Comparison of ENCODE assay signal across 23 cellular contexts in the genomic region with DNA sequence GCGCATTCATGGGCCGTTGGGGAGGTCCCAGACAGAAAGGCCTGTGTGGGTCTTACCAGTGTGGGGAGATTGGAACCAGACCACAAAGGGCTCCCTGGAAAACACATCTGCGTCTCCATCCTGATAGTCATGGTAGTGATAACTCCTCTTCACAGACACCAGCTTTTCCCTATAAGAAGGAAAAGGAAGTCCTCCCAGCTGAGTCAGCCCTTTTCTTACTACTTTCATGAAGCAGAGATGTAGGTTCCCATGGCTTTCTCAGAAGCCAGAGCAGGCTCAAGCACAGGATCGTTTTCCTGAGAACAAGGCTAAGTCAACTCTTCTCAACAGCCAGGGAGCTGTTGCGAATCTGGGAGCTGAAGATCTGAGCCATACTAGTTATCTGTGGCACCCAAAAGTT. TPM values are rescaled to one million over a fixed set of nuclear protein-coding genes. Genes with fewer than 3 reads are reported as not detected.
DNase-seq lines count a peak whose midpoint lies in the region; ATAC-seq and TF ChIP-seq lines count a peak whose summit lies in the region.
"Had no signal": no experiment of that assay in that cellular context is flagged by ENCODE, and none has a peak within 500 bp of the region (broad histone marks: within the 10 kb centered on the region; RNA-seq: fewer than 3 reads in every experiment).

No MANE protein-coding gene starts in this region.

- dilution Hi-C loops in IMR-90 (cut with HindIII; ENCODE audit: low sequenced_read_pairs, unreplicated experiment) = no loop called here

- no peaks in the 10 kb centered on the region for H3K9me1 ChIP-seq in IMR-90 (ENCODE audit: insufficient read depth, low read length)

- no peaks in the 10 kb centered on the region for H3F3A ChIP-seq in MM.1S (ENCODE audit: insufficient read depth, low read length)

- H3K27me3 ChIP-seq in IMR-90 (ENCODE audit: control insufficient read depth, insufficient read depth, low read length) (peaks cover 26% of the 10 kb centered on the region), endodermal cell (ENCODE audit: control insufficient read depth, insufficient read depth, low read length, poor library complexity, severe bottlenecking) (no peaks in the 10 kb centered on the region), MM.1S (replicated peaks; ENCODE audit: insufficient read depth, low read length) (no peaks in the 10 kb centered on the region)
- H3K27me3 ChIP-seq: SJSA1 had no signal

- no peak overlapping the region for H2BK15ac ChIP-seq in IMR-90 (ENCODE audit: low read depth, low read length)

- H3K9ac ChIP-seq in IMR-90 (ENCODE audit: low read depth, low read length) (no peak overlapping the region), endodermal cell (ENCODE audit: extremely low read depth, low read length, poor library complexity, severe bottlenecking) (no peak overlapping the region), MM.1S (ENCODE audit: low read length) (no peak overlapping the region)
- H3K9ac ChIP-seq: GM23248, KMS-11 had no signal

- no peaks in the 10 kb centered on the region for H3K9me2 ChIP-seq in MM.1S (replicated peaks; ENCODE audit: insufficient read depth, low read length)

- no peak overlapping the region for H2AK9ac ChIP-seq in IMR-90 (replicated peaks; ENCODE audit: low read depth, low read length, poor library complexity)

- CTCF ChIA-PET in IMR-90 (lab: Yijun Ruan, JAX) = interaction anchor here (1.1 to 1.2 kb wide), 2 partner anchors 12 to 27 kb away, joined by 3 to 4 read pairs; no protein-coding TSS in a partner anchor

- H3K27me3 Mint-ChIP-seq in endodermal cell (ENCODE audit: insufficient read depth) (peaks cover 3% of the 10 kb centered on the region), naive B cell (no peaks in the 10 kb centered on the region)

- ATAC-seq in IMR-90 (ENCODE audit: low read depth) (no peak), naive B cell (ENCODE audit: low read depth in 2 of 2) (no peak), HG02870 (IDR thresholded peaks at IDR 0.05; ENCODE audit: unreplicated experiment) (no peak)
- ATAC-seq: Right ventricle myocardium inferior had no signal

- H4K20me1 ChIP-seq in IMR-90 (ENCODE audit: insufficient read depth, low read length) = no peaks in the 10 kb centered on the region
- no peaks in the 10 kb centered on the region for H4K20me1 ChIP-seq in MM.1S (ENCODE audit: insufficient read depth, low read length)

- in situ Hi-C loops in IMR-90 (cut with MboI; ENCODE audit: low sequenced_read_pairs) = no loop called here

- no peak overlapping the region for H2BK5ac ChIP-seq in IMR-90 (ENCODE audit: low read depth, low read length, poor library complexity, severe bottlenecking)

- H4K91ac ChIP-seq in IMR-90 (ENCODE audit: insufficient read depth, low read depth, low read length) = no peak overlapping the region

- H2BK20ac ChIP-seq in IMR-90 (ENCODE audit: low read depth, low read length) = no peak overlapping the region

- H3K36me3 Mint-ChIP-seq in endodermal cell (ENCODE audit: low read depth) (no peaks in the 10 kb centered on the region), naive B cell (no peaks in the 10 kb centered on the region)
- H3K36me3 Mint-ChIP-seq: CD4-positive, CD25-positive, alpha-beta regulatory T cell had no signal

- no peak for TF ChIP-seq RAD21 in IMR-90 (IDR thresholded peaks at IDR 0.05; ENCODE audit: low read length)

- BruUV-seq in IMR-90 (replicated peaks; lab: Mats Ljungman, UMichigan) = no TSS peak

- no peak for TF ChIP-seq POLR2A in IMR-90 (IDR thresholded peaks at IDR 0.05; ENCODE audit: low read depth, low read length)

- H3K4me2 ChIP-seq in IMR-90 (ENCODE audit: low read depth, low read length) (no peak overlapping the region), MM.1S (ENCODE audit: low read depth, low read length) (no peak overlapping the region)
- H3K4me2 ChIP-seq: KMS-11, PC-9 had no signal

- POLR2A ChIA-PET in IMR-90 (lab: Charles Lee; ENCODE audit: unreplicated experiment) = no interaction called here

- H3K27ac Mint-ChIP-seq in endodermal cell (no peak overlapping the region), naive B cell (peak overlapping the region in 5 of 6 donors; percentile 23 to 86 (median 51))
- H3K27ac Mint-ChIP-seq: CD4-positive, CD25-positive, alpha-beta regulatory T cell; HFFc6 had no signal

- no peak overlapping the region for H2BK120ac ChIP-seq in IMR-90 (ENCODE audit: low read depth, low read length)

- no peak overlapping the region for H3K4ac ChIP-seq in IMR-90 (ENCODE audit: low read depth, low read length)

- H3K27ac ChIP-seq in IMR-90 (ENCODE audit: insufficient read depth, low read length) (no peak overlapping the region), endodermal cell (ENCODE audit: low read depth, low read length) (no peak overlapping the region), MM.1S (ENCODE audit: low read length) (no peak overlapping the region)
- H3K27ac ChIP-seq: GM23248, KMS-11, PC-9, SJSA1 had no signal

- no peak overlapping the region for H2AK5ac ChIP-seq in IMR-90 (ENCODE audit: low read depth, low read length)

- TF ChIP-seq CTCF in IMR-90 (conservative IDR thresholded peaks at IDR 0.05; ENCODE audit: low read depth, low read length) (no peak), endodermal cell (conservative IDR thresholded peaks at IDR 0.05) (no peak), MM.1S (IDR thresholded peaks at IDR 0.05; ENCODE audit: low read length) (no peak), foreskin fibroblast (IDR thresholded peaks at IDR 0.05; ENCODE audit: low read depth, low read length) (no peak)

- H3K4me3 Mint-ChIP-seq in endodermal cell (no peak overlapping the region), naive B cell (no peak overlapping the region)
- H3K4me3 Mint-ChIP-seq: CD4-positive, CD25-positive, alpha-beta regulatory T cell; HFFc6 had no signal

- no peak overlapping the region for H3K56ac ChIP-seq in IMR-90 (ENCODE audit: extremely low read depth, insufficient read depth, low read length)

- H3K9me3 Mint-ChIP-seq in endodermal cell (no peaks in the 10 kb centered on the region), naive B cell (peaks cover 0 to 7% (median 0%) of the 10 kb centered on the region in 7 donors)

- H3K79me2 ChIP-seq in MM.1S (ENCODE audit: low read length) = no peaks in the 10 kb centered on the region

- no peaks in the 10 kb centered on the region for H3K79me1 ChIP-seq in IMR-90 (ENCODE audit: low read depth in 1 of 2, low read length in 2 of 2)

- no peak overlapping the region for H3K14ac ChIP-seq in IMR-90 (replicated peaks; ENCODE audit: low read depth, low read length)

- no CpG with 5 or more reads among the region's 5 CpGs for WGBS in IMR-90 (ENCODE audit: extremely low coverage in 2 of 2, insufficient read length in 1 of 2), 2 experiments
- WGBS in endodermal cell (ENCODE audit: insufficient coverage in 1 of 2, insufficient read length in 1 of 2), 2 experiments = 93 to 94% methylated on average over 4 to 5 of the region's 5 CpGs

- intact Hi-C loops in IMR-90 (cut with micrococcal nuclease) = no loop called here

- H4K5ac ChIP-seq in IMR-90 (ENCODE audit: low read depth, low read length) = no peak overlapping the region

- H2AFZ ChIP-seq in IMR-90 (replicated peaks; ENCODE audit: low read length, poor library complexity) (no peak overlapping the region), MM.1S (ENCODE audit: low read length) (no peak overlapping the region)
- H2AFZ ChIP-seq: GM23248, PC-9 had no signal

- H3K36me3 ChIP-seq in IMR-90 (ENCODE audit: control insufficient read depth, insufficient read depth, low read length) (no peaks in the 10 kb centered on the region), endodermal cell (ENCODE audit: control insufficient read depth, insufficient read depth, low read length) (no peaks in the 10 kb centered on the region), MM.1S (replicated peaks; ENCODE audit: insufficient read depth, low read length) (no peaks in the 10 kb centered on the region)
- H3K36me3 ChIP-seq: HAP-1, SJSA1 had no signal

- peaks cover 2% of the 10 kb centered on the region; the same call in 1 of the 2 replicates for H3K9me3 ChIP-seq in IMR-90 (ENCODE audit: control insufficient read depth, insufficient read depth, low read length)
- no peaks in the 10 kb centered on the region for H3K9me3 ChIP-seq in endodermal cell (ENCODE audit: control insufficient read depth, low read length)
- H3K9me3 ChIP-seq in MM.1S (replicated peaks; ENCODE audit: insufficient read depth, low read length) = no peaks in the 10 kb centered on the region
- H3K9me3 ChIP-seq: HAP-1, SJSA1 had no signal

- DNase-seq in IMR-90 (no peak), endodermal cell (peak; percentile 14), naive B cell (no peak), MM.1S (no peak), DMS 273 (lab: John Stamatoyannopoulos, UW; ENCODE audit: unreplicated experiment) (no peak), foreskin fibroblast (no peak)
- DNase-seq: CD4-positive, CD25-positive, alpha-beta regulatory T cell; GM23248; HFFc6; NCI-H1048; NCI-H1417; NCI-H1694; NCI-H2029 treated with DMSO at 0.1 percent for 48 hours; NCI-H446 treated with DMSO at 0.1 percent for 48 hours; NCI-H526; PC-9 had no signal

- H3K4me3 ChIP-seq in IMR-90 (ENCODE audit: insufficient read depth, low read depth, low read length) (no peak overlapping the region), endodermal cell (ENCODE audit: low read length) (no peak overlapping the region), MM.1S (ENCODE audit: low read length) (no peak overlapping the region), foreskin fibroblast (ENCODE audit: low read depth in 1 of 2, low read length in 2 of 2) (no peak overlapping the region)
- H3K4me3 ChIP-seq: GM23248, HAP-1, PC-9, SJSA1 had no signal

- H3K23ac ChIP-seq in IMR-90 (ENCODE audit: low read depth, low read length) = no peak overlapping the region

- no peaks in the 10 kb centered on the region for H3K4me1 Mint-ChIP-seq in endodermal cell
- H3K4me1 Mint-ChIP-seq in naive B cell = peaks cover 27 to 53% (median 50%) of the 10 kb centered on the region in 3 donors

- no peak overlapping the region for H4K8ac ChIP-seq in IMR-90 (ENCODE audit: low read depth in 2 of 2, low read length in 2 of 2)

- H3K4me1 ChIP-seq in IMR-90 (ENCODE audit: control insufficient read depth, insufficient read depth, low read length) (peaks cover 3% of the 10 kb centered on the region), endodermal cell (ENCODE audit: control insufficient read depth, insufficient read depth, low read length) (no peaks in the 10 kb centered on the region), MM.1S (ENCODE audit: low read length) (no peaks in the 10 kb centered on the region)
- H3K4me1 ChIP-seq: HAP-1 had no signal

- H3K18ac ChIP-seq in IMR-90 (ENCODE audit: low read depth, low read length) = no peak overlapping the region

RNA-seq across cellular contexts. Expression of gene DNASE1L3, which starts 6.1 kb away (rescaled TPM):
- total RNA-seq in IMR-90 (2012; rRNA removed) (not detected in 2 replicates), endodermal cell (not detected)
- polyA plus RNA-seq in IMR-90 (2012; rRNA removed) (not detected in 2 replicates), naive B cell (ENCODE audit: low read depth in 6 of 6) (10 to 100 TPM in 3 of 6 donors, 1 to 10 TPM in 3; 8.0 to 41.5 (median 14.4) TPM)
- polyA plus RNA-seq in IMR-90 (2012; cell fraction: cytosol; rRNA removed) = not detected in 2 replicates
- not detected in 2 replicates for polyA plus RNA-seq in IMR-90 (2012; cell fraction: nucleus; rRNA removed; ENCODE audit: low replicate concordance)
- not detected for polyA plus RNA-seq in endodermal cell (2013, experiment 1 of 2)
- not detected for polyA plus RNA-seq in endodermal cell (2013, experiment 2 of 2)
- total RNA-seq: CD4-positive, CD25-positive, alpha-beta regulatory T cell; GM23248; HFFc6; PC-9; RPMI7951; SJSA1 had no signal
- polyA plus RNA-seq: BJ, GM23248 had no signal

RNA-seq across cellular contexts. Expression of gene ABHD6, which starts 32.9 kb away (rescaled TPM):
- total RNA-seq in IMR-90 (2012; rRNA removed) = 4.7 and 5.0 TPM in 2 replicates
- 5.6 and 6.3 TPM in 2 replicates for polyA plus RNA-seq in IMR-90 (2012; rRNA removed)
- 4.2 and 7.0 TPM in 2 replicates for polyA plus RNA-seq in IMR-90 (2012; cell fraction: cytosol; rRNA removed)
- 3.2 and 4.6 TPM in 2 replicates for polyA plus RNA-seq in IMR-90 (2012; cell fraction: nucleus; rRNA removed; ENCODE audit: low replicate concordance)
- 1 to 10 TPM; 7.5 to 8.6 TPM for total RNA-seq in endodermal cell
- polyA plus RNA-seq in endodermal cell (2013, experiment 1 of 2) = 10.7 TPM
- 7.8 TPM for polyA plus RNA-seq in endodermal cell (2013, experiment 2 of 2)
- 10 to 100 TPM in 3 of 6 donors, 1 to 10 TPM in 3; 2.8 to 12.7 (median 10.2) TPM for polyA plus RNA-seq in naive B cell (ENCODE audit: low read depth in 6 of 6)
